ENCODE assay signal across 8 cellular contexts in genomic region chr15:90884719-90885431, GRCh38. TPM values are rescaled to one million over a fixed set of nuclear protein-coding genes. Genes with fewer than 3 reads are reported as not detected.
DNase-seq lines count a peak whose midpoint lies in the region; ATAC-seq and TF ChIP-seq lines count a peak whose summit lies in the region.
"Had no signal": no experiment of that assay in that cellular context is flagged by ENCODE, and none has a peak within 500 bp of the region (broad histone marks: within the 10 kb centered on the region; RNA-seq: fewer than 3 reads in every experiment).

No MANE protein-coding gene starts in this region.

- 13 to 32% methylated on average over 3 to 15 of the region's 16 CpGs for WGBS in upper lobe of left lung, 2 donors

- peak overlapping the region; percentile 84 to 94 (median 90) for H3K27ac Mint-ChIP-seq in immature natural killer cell

- TF ChIP-seq CTCF in upper lobe of left lung (IDR thresholded peaks at IDR 0.05): no peak

- no peaks in the 10 kb centered on the region for H3K9me3 Mint-ChIP-seq in immature natural killer cell
- H3K9me3 Mint-ChIP-seq: CD4-positive, alpha-beta memory T cell had no signal

- peak overlapping the region; percentile 85 to 91 (median 85) for H3K4me3 Mint-ChIP-seq in immature natural killer cell

- peak overlapping the region; percentile 53 to 61 (median 56) for H3K4me3 ChIP-seq in upper lobe of left lung

- H3K27me3 Mint-ChIP-seq in immature natural killer cell (ENCODE audit: low read depth in 3 of 3): peaks cover 5 to 10% (median 9%) of the 10 kb centered on the region in 3 donors

- peaks cover 25 to 53% (median 37%) of the 10 kb centered on the region in 4 donors for H3K4me1 ChIP-seq in upper lobe of left lung

- peaks cover 13 to 51% (median 44%) of the 10 kb centered on the region in 4 donors for H3K36me3 ChIP-seq in upper lobe of left lung

- peak; percentile 6 to 11 for ATAC-seq in upper lobe of left lung (ENCODE audit: low FRiP score in 2 of 2)
- ATAC-seq in HG03520 (IDR thresholded peaks at IDR 0.05; ENCODE audit: unreplicated experiment): no peak

- no peaks in the 10 kb centered on the region for H3K9me3 ChIP-seq in upper lobe of left lung

- peak; percentile 68 for DNase-seq in activated CD8-positive, alpha-beta memory T cell treated with anti-CD3 and anti-CD28 coated beads for 24 hours
- DNase-seq in activated CD8-positive, alpha-beta memory T cell treated with anti-CD3 and anti-CD28 coated beads, Interleukin-2, amount 50 U/mL, for 4 hours: no peak
- DNase-seq in immature natural killer cell (peak in 1 of 3 donors; percentile 20), upper lobe of left lung (peak in 1 of 2 donors; percentile 68), COLO829 (ENCODE audit: low spot score) (no peak)
- DNase-seq: CD4-positive, alpha-beta memory T cell; MM.1S had no signal

- no peak for TF ChIP-seq EP300 in upper lobe of left lung (IDR thresholded peaks at IDR 0.05)

- H3K27ac ChIP-seq in upper lobe of left lung: peak overlapping the region; percentile 84 to 98 (median 96)

- H3K36me3 Mint-ChIP-seq in immature natural killer cell: peaks cover 3 to 8% (median 6%) of the 10 kb centered on the region in 3 donors

- no peak for TF ChIP-seq POLR2A in upper lobe of left lung (IDR thresholded peaks at IDR 0.05)

- no peaks in the 10 kb centered on the region for H3K27me3 ChIP-seq in upper lobe of left lung

- peaks cover 37 to 42% of the 10 kb centered on the region in 2 donors for H3K4me1 Mint-ChIP-seq in immature natural killer cell

RNA-seq across cellular contexts. Expression of gene FES, which starts 0.6 kb away (rescaled TPM):
- 10 to 100 TPM; 28.6 to 73.2 (median 53.5) TPM for polyA plus RNA-seq in immature natural killer cell
- 100 to 1,000 TPM in 2 of 6 donors, 10 to 100 TPM in 4; 33.4 to 144 (median 68.3) TPM for total RNA-seq in upper lobe of left lung
- polyA plus RNA-seq: CD4-positive, alpha-beta memory T cell had no signal

RNA-seq across cellular contexts. Expression of gene FURIN, which starts 16.5 kb away (rescaled TPM):
- polyA plus RNA-seq in immature natural killer cell: 10 to 100 TPM; 18.2 to 22.8 (median 20.8) TPM
- total RNA-seq in upper lobe of left lung: 100 to 1,000 TPM in 4 of 6 donors, 10 to 100 TPM in 2; 59.0 to 150 (median 108) TPM

RNA-seq across cellular contexts. Expression of gene MAN2A2, which starts 18.2 kb away (rescaled TPM):
- 1 to 10 TPM; 4.1 to 7.4 (median 5.4) TPM for polyA plus RNA-seq in immature natural killer cell
- total RNA-seq in upper lobe of left lung: 100 to 1,000 TPM in 2 of 6 donors, 10 to 100 TPM in 4; 36.8 to 219 (median 90.1) TPM

RNA-seq across cellular contexts. Expression of gene HDDC3, which starts 47.5 kb away (rescaled TPM):
- 10 to 100 TPM; 25.5 to 33.1 (median 32.1) TPM for polyA plus RNA-seq in immature natural killer cell
- 10 to 100 TPM in 5 of 6 donors, 1 to 10 TPM in 1; 5.0 to 19.3 (median 12.5) TPM for total RNA-seq in upper lobe of left lung

RNA-seq across cellular contexts. Expression of gene UNC45A, which starts 50.2 kb away (rescaled TPM):
- 10 to 100 TPM; 54.9 to 74.4 (median 59.3) TPM for polyA plus RNA-seq in immature natural killer cell
- total RNA-seq in upper lobe of left lung: 100 to 1,000 TPM in 1 of 6 donors, 10 to 100 TPM in 5; 40.7 to 108 (median 61.9) TPM
